1 cellular context compared by ENCODE assay signal in genomic region chr4:99062120-99062519, GRCh38.
TF ChIP-seq lines count a peak whose summit lies in the region.

No MANE protein-coding gene starts in this region.

TF ChIP-seq in WTC11, 78 proteins besides CTCF, POLR2A, EP300 and RAD21 (continued from another document):
- TF ChIP-seq, protein P1, sequence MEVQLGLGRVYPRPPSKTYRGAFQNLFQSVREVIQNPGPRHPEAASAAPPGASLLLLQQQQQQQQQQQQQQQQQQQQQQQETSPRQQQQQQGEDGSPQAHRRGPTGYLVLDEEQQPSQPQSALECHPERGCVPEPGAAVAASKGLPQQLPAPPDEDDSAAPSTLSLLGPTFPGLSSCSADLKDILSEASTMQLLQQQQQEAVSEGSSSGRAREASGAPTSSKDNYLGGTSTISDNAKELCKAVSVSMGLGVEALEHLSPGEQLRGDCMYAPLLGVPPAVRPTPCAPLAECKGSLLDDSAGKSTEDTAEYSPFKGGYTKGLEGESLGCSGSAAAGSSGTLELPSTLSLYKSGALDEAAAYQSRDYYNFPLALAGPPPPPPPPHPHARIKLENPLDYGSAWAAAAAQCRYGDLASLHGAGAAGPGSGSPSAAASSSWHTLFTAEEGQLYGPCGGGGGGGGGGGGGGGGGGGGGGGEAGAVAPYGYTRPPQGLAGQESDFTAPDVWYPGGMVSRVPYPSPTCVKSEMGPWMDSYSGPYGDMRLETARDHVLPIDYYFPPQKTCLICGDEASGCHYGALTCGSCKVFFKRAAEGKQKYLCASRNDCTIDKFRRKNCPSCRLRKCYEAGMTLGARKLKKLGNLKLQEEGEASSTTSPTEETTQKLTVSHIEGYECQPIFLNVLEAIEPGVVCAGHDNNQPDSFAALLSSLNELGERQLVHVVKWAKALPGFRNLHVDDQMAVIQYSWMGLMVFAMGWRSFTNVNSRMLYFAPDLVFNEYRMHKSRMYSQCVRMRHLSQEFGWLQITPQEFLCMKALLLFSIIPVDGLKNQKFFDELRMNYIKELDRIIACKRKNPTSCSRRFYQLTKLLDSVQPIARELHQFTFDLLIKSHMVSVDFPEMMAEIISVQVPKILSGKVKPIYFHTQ (CRISPR knock-in tag; IDR thresholded peaks at IDR 0.05) = no peak
- TF ChIP-seq ZNF671 (CRISPR knock-in tag; IDR thresholded peaks at IDR 0.05) = no peak
